Comparison of ENCODE assay signal across 8 cellular contexts in genomic region chr1:183023601-183024351, GRCh38.
DNase-seq lines count a peak whose midpoint lies in the region; ATAC-seq lines count a peak whose summit lies in the region.

No MANE protein-coding gene starts in this region.

- DNase-seq in COLO668 (lab: John Stamatoyannopoulos, UW; ENCODE audit: unreplicated experiment) (peak; percentile 89), NCI-H510A treated with DMSO at 0.1 percent for 48 hours (lab: John Stamatoyannopoulos, UW) (peak; percentile 67), germinal center (ENCODE audit: low spot score) (peak; percentile 75), nucleus accumbens (lab: John Stamatoyannopoulos, UW) (peak in 41 of 56 donors; percentile 2 to 67 (median 23))
- DNase-seq in activated T-cell treated with anti-CD3 and anti-CD28 coated beads, Interleukin-2, amount 50 U/mL, for 48 hours, result peak; percentile 57 to 65
- no peak for DNase-seq in NK-92 treated with Interleukin-12 subunit alpha and Interleukin-12 subunit beta, amount 100 ng/mL, for 24 hours (lab: John Stamatoyannopoulos, UW)

- ATAC-seq in GM19328 (IDR thresholded peaks at IDR 0.05; ENCODE audit: unreplicated experiment), result peak; percentile 61
- peak; percentile 80 for ATAC-seq in HG03280 (IDR thresholded peaks at IDR 0.05; ENCODE audit: unreplicated experiment)
